ENCODE assay signal across 13 cellular contexts in the genomic region with DNA sequence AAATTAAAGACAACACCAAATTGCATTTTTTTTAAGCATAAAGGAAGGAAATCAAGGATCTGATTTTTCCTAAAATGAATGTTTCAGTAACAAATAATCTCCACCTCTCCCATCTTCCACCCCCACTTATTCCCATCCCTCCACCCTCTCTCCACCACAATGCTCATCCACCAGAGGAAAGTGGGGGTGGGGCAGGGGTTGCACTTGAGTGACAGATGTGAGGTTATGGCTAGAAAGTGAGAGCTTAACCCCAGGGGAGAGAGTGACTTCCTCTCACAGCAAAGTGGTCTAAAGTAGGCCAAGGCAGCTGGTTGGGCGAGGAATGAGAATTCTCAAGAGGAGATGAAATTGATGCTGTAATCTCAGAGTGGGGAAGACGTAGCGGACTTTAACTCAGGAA.
A peak's percentile ranks its signal among the peaks of the same experiment; 100 is the strongest.
DNase-seq lines count a peak whose midpoint lies in the region; ATAC-seq and TF ChIP-seq lines count a peak whose summit lies in the region.
"Had no signal": no experiment of that assay in that cellular context is flagged by ENCODE, and none has a peak within 500 bp of the region (broad histone marks: within the 10 kb centered on the region; RNA-seq: fewer than 3 reads in every experiment).

No MANE protein-coding gene starts in this region.

- peak overlapping the region; percentile 46 for H3K4me3 ChIP-seq in Karpas-422 (ENCODE audit: low read length)

- no peak for TF ChIP-seq CTCF in GM20000 (IDR thresholded peaks at IDR 0.05; ENCODE audit: extremely low read depth, missing control alignments)

- peaks cover 3% of the 10 kb centered on the region for H3K9me3 Mint-ChIP-seq in activated CD4-positive, alpha-beta memory T cell treated with anti-CD3 and anti-CD28 coated beads, Interleukin-2, amount 10 ng/mL, durations not matched to agents 7 days and 5 days
- H3K9me3 Mint-ChIP-seq: activated naive CD8-positive, alpha-beta T cell treated with anti-CD3 and anti-CD28 coated beads, Interleukin-2, amount 50 U/mL, for 24 hours had no signal

- POLR2A ChIA-PET in activated CD4-positive, alpha-beta memory T cell treated with anti-CD3 and anti-CD28 coated beads, Interleukin-2, amount 10 ng/mL, durations not matched to agents 7 days and 5 days (lab: Charles Lee) = no interaction called here

- H3K4me2 ChIP-seq in Karpas-422 (ENCODE audit: low read depth, low read length, poor library complexity, severe bottlenecking) = peak overlapping the region; percentile 64

- DNase-seq in ELF-1 (ENCODE audit: low read depth, low spot score) = peak; percentile 10
- peak; percentile 56 for DNase-seq in GM20000 (ENCODE audit: low spot score)
- peak; percentile 95 for DNase-seq in Karpas-422
- DNase-seq in germinal center (ENCODE audit: low spot score) = peak; percentile 70
- DNase-seq in activated CD4-positive, alpha-beta memory T cell treated with anti-CD3 and anti-CD28 coated beads, Interleukin-2, amount 10 ng/mL, durations not matched to agents 7 days and 5 days = no peak
- no peak for DNase-seq in stimulated activated naive CD8-positive, alpha-beta T cell treated with anti-CD3 and anti-CD28 coated beads, Interleukin-15, Interleukin-2, amounts not matched to agents 100 U/mL and 50 U/mL, for 24 hours
- DNase-seq in A172 (ENCODE audit: low spot score) = no peak
- DNase-seq: activated CD4-positive, alpha-beta T cell treated with anti-CD3 and anti-CD28 coated beads for 4 hours; activated naive CD8-positive, alpha-beta T cell treated with anti-CD3 and anti-CD28 coated beads, Interleukin-2, amount 50 U/mL, for 24 hours; effector memory CD8-positive, alpha-beta T cell; NCI-H1105 had no signal

- no peaks in the 10 kb centered on the region for H3K36me3 Mint-ChIP-seq in activated CD4-positive, alpha-beta memory T cell treated with anti-CD3 and anti-CD28 coated beads, Interleukin-2, amount 10 ng/mL, durations not matched to agents 7 days and 5 days (ENCODE audit: low read depth)

- no peaks in the 10 kb centered on the region for H3K36me3 ChIP-seq in Karpas-422 (ENCODE audit: insufficient read depth, low read length)

- H3K27me3 ChIP-seq in Karpas-422 (ENCODE audit: low read length) = no peaks in the 10 kb centered on the region; the same call in 1 of the 2 replicates

- H3K27ac Mint-ChIP-seq in activated CD4-positive, alpha-beta memory T cell treated with anti-CD3 and anti-CD28 coated beads, Interleukin-2, amount 10 ng/mL, durations not matched to agents 7 days and 5 days = no peak overlapping the region
- H3K27ac Mint-ChIP-seq: activated naive CD8-positive, alpha-beta T cell treated with anti-CD3 and anti-CD28 coated beads, Interleukin-2, amount 50 U/mL, for 24 hours; type B pancreatic cell had no signal

- peaks cover 29% of the 10 kb centered on the region for H3K4me1 ChIP-seq in Karpas-422 (ENCODE audit: low read length)

- no peak overlapping the region for H3K9ac ChIP-seq in Karpas-422 (ENCODE audit: low read length)

- no peaks in the 10 kb centered on the region for H3K79me2 ChIP-seq in Karpas-422 (ENCODE audit: low read length)

- peaks cover 19% of the 10 kb centered on the region for H3K27me3 Mint-ChIP-seq in activated CD4-positive, alpha-beta memory T cell treated with anti-CD3 and anti-CD28 coated beads, Interleukin-2, amount 10 ng/mL, durations not matched to agents 7 days and 5 days
- H3K27me3 Mint-ChIP-seq: type B pancreatic cell had no signal

- CTCF ChIA-PET in activated CD4-positive, alpha-beta memory T cell treated with anti-CD3 and anti-CD28 coated beads, Interleukin-2, amount 10 ng/mL, durations not matched to agents 7 days and 5 days (lab: Charles Lee) = interaction anchor here (0.7 to 1.2 kb wide), 3 partner anchors 10 to 255 kb away, joined by 3 to 4 read pairs (median 3); no protein-coding TSS in a partner anchor

- no peak overlapping the region for H3K27ac ChIP-seq in Karpas-422 (ENCODE audit: low read length)

- no peak for ATAC-seq in stimulated activated naive CD8-positive, alpha-beta T cell treated with anti-CD3 and anti-CD28 coated beads, Interleukin-15, Interleukin-2, amounts not matched to agents 100 U/mL and 50 U/mL, for 24 hours
- no peak for ATAC-seq in esophagus mucosa
- ATAC-seq: activated naive CD8-positive, alpha-beta T cell treated with anti-CD3 and anti-CD28 coated beads, Interleukin-2, amount 50 U/mL, for 24 hours; effector memory CD8-positive, alpha-beta T cell had no signal

- H4K20me1 ChIP-seq in Karpas-422 (ENCODE audit: insufficient read depth, low read depth, low read length) = no peaks in the 10 kb centered on the region

- H3K4me1 Mint-ChIP-seq in activated CD4-positive, alpha-beta memory T cell treated with anti-CD3 and anti-CD28 coated beads, Interleukin-2, amount 10 ng/mL, durations not matched to agents 7 days and 5 days = peaks cover 8% of the 10 kb centered on the region

- no peak overlapping the region for H2AFZ ChIP-seq in Karpas-422 (ENCODE audit: low read length)

- H3K9me2 ChIP-seq in Karpas-422 (replicated peaks; ENCODE audit: insufficient read depth, low read length) = no peaks in the 10 kb centered on the region

- no peak overlapping the region for H3K4me3 Mint-ChIP-seq in activated CD4-positive, alpha-beta memory T cell treated with anti-CD3 and anti-CD28 coated beads, Interleukin-2, amount 10 ng/mL, durations not matched to agents 7 days and 5 days
- H3K4me3 Mint-ChIP-seq: activated naive CD8-positive, alpha-beta T cell treated with anti-CD3 and anti-CD28 coated beads, Interleukin-2, amount 50 U/mL, for 24 hours; effector memory CD8-positive, alpha-beta T cell; type B pancreatic cell had no signal

- H3K9me3 ChIP-seq in Karpas-422 (ENCODE audit: low read length) = no peaks in the 10 kb centered on the region; the same call in 1 of the 2 replicates

Comparison
In these comparisons a context has a peak if more than half of its experiments do, and no peak if none do; other contexts are left out.
1. DNase-seq: peak in ELF-1 (single experiment), GM20000 (single experiment), Karpas-422 (single experiment) and germinal center (single experiment); none in activated CD4-positive, alpha-beta memory T cell treated with anti-CD3 and anti-CD28 coated beads, Interleukin-2, amount 10 ng/mL, durations not matched to agents 7 days and 5 days (single experiment), stimulated activated naive CD8-positive, alpha-beta T cell treated with anti-CD3 and anti-CD28 coated beads, Interleukin-15, Interleukin-2, amounts not matched to agents 100 U/mL and 50 U/mL, for 24 hours (single experiment) and A172 (single experiment).